ENCODE assay signal across 12 cellular contexts in genomic region chr1:212664409-212665199, GRCh38. TPM values are rescaled to one million over a fixed set of nuclear protein-coding genes. Genes with fewer than 3 reads are reported as not detected.
A peak's percentile ranks its signal among the peaks of the same experiment; 100 is the strongest.
DNase-seq lines count a peak whose midpoint lies in the region; ATAC-seq and TF ChIP-seq lines count a peak whose summit lies in the region.
"Had no signal": no experiment of that assay in that cellular context is flagged by ENCODE, and none has a peak within 500 bp of the region (broad histone marks: within the 10 kb centered on the region; RNA-seq: fewer than 3 reads in every experiment).

No MANE protein-coding gene starts in this region.

- H3K27ac Mint-ChIP-seq in activated T-helper 17 cell treated with anti-CD3 and anti-CD28 coated beads, Interleukin-2, amount 50 U/mL, for 72 hours = no peak overlapping the region
- H3K27ac Mint-ChIP-seq in neural crest cell (ENCODE audit: unreplicated experiment) = no peak overlapping the region

- H3K36me3 Mint-ChIP-seq in activated T-helper 17 cell treated with anti-CD3 and anti-CD28 coated beads, Interleukin-2, amount 50 U/mL, for 72 hours (ENCODE audit: low read depth) = no peaks in the 10 kb centered on the region
- no peaks in the 10 kb centered on the region for H3K36me3 Mint-ChIP-seq in neural crest cell (ENCODE audit: low read depth)

- H3K27me3 Mint-ChIP-seq in activated T-helper 17 cell treated with anti-CD3 and anti-CD28 coated beads, Interleukin-2, amount 50 U/mL, for 72 hours = no peaks in the 10 kb centered on the region
- H3K27me3 Mint-ChIP-seq in neural crest cell (ENCODE audit: low read depth) = peaks cover 9% of the 10 kb centered on the region

- TF ChIP-seq CTCF in neural crest cell (conservative IDR thresholded peaks at IDR 0.05) = no peak
- no peak for TF ChIP-seq CTCF in thyroid gland (IDR thresholded peaks at IDR 0.05)

- ATAC-seq in GM18907 (IDR thresholded peaks at IDR 0.05; ENCODE audit: unreplicated experiment) = peak; percentile 6
- ATAC-seq in activated T-helper 17 cell treated with anti-CD3 and anti-CD28 coated beads, Interleukin-2, amount 50 U/mL, for 72 hours (replicated peaks) = no peak

- no peaks in the 10 kb centered on the region for H3K9me3 ChIP-seq in thyroid gland
- H3K9me3 ChIP-seq: neutrophil, testis had no signal

- H3K4me3 Mint-ChIP-seq in activated T-helper 17 cell treated with anti-CD3 and anti-CD28 coated beads, Interleukin-2, amount 50 U/mL, for 72 hours = peak overlapping the region; percentile 77
- peak overlapping the region; percentile 35 for H3K4me3 Mint-ChIP-seq in neural crest cell

- TF ChIP-seq POLR2A in thyroid gland (IDR thresholded peaks at IDR 0.05) = no peak

- peaks cover 7% of the 10 kb centered on the region for H3K4me1 Mint-ChIP-seq in activated T-helper 17 cell treated with anti-CD3 and anti-CD28 coated beads, Interleukin-2, amount 50 U/mL, for 72 hours
- peaks cover 23% of the 10 kb centered on the region for H3K4me1 Mint-ChIP-seq in neural crest cell

- no peaks in the 10 kb centered on the region for H3K27me3 ChIP-seq in thyroid gland
- H3K27me3 ChIP-seq: neutrophil, testis had no signal

- no peak overlapping the region for H3K4me3 ChIP-seq in thyroid gland (replicated peaks in 1 of 3)

- no peaks in the 10 kb centered on the region for H3K9me3 Mint-ChIP-seq in activated T-helper 17 cell treated with anti-CD3 and anti-CD28 coated beads, Interleukin-2, amount 50 U/mL, for 72 hours
- H3K9me3 Mint-ChIP-seq in neural crest cell = peaks cover 3% of the 10 kb centered on the region
- H3K9me3 Mint-ChIP-seq: activated CD8-positive, alpha-beta T cell treated with anti-CD3 and anti-CD28 coated beads for 36 hours had no signal

- WGBS in thyroid gland, 2 donors = 67 to 73% methylated on average over 11 of the region's 11 CpGs

- DNase-seq in NCI-H82 (lab: John Stamatoyannopoulos, UW) = peak; percentile 33
- DNase-seq in NCI-H82 treated with DMSO at 0.1 percent for 48 hours (lab: John Stamatoyannopoulos, UW; ENCODE audit: unreplicated experiment) = no peak
- DNase-seq in neural crest cell (ENCODE audit: low read depth, low spot score) = no peak
- no peak for DNase-seq in NCI-H774 (lab: John Stamatoyannopoulos, UW)
- DNase-seq in NCI-H1694 treated with DMSO at 0.1 percent for 48 hours (lab: John Stamatoyannopoulos, UW) = no peak
- no peak for DNase-seq in thyroid gland
- DNase-seq: cerebellar nuclear complex had no signal

- H3K4me1 ChIP-seq in thyroid gland = peaks cover 0 to 11% of the 10 kb centered on the region in 2 donors

- no peak overlapping the region for H3K27ac ChIP-seq in thyroid gland

- no peaks in the 10 kb centered on the region for H3K36me3 ChIP-seq in thyroid gland
- H3K36me3 ChIP-seq: neutrophil had no signal

- intact Hi-C loops in thyroid gland (cut with DNase I) = loop anchor here (10.0 kb wide), 1 partner anchor 120 kb away; no protein-coding TSS in a partner anchor

RNA-seq across cellular contexts. Expression of gene BATF3, which starts 35.0 kb away (rescaled TPM):
- total RNA-seq in activated T-helper 17 cell treated with anti-CD3 and anti-CD28 coated beads, Interleukin-2, amount 50 U/mL, for 72 hours = 100 to 1,000 TPM in 1 of 2 donors, 10 to 100 TPM in 1; 97.3 to 129 TPM
- total RNA-seq in neural crest cell (not detected in 2 replicates), thyroid gland (1 to 10 TPM; 1.2 to 1.6 (median 1.2) TPM)

RNA-seq across cellular contexts. Expression of gene ATF3, which starts 56.0 kb away (rescaled TPM):
- 10 to 100 TPM; 26.7 to 35.6 TPM for total RNA-seq in activated T-helper 17 cell treated with anti-CD3 and anti-CD28 coated beads, Interleukin-2, amount 50 U/mL, for 72 hours
- total RNA-seq in neural crest cell (10.3 and 12.3 TPM in 2 replicates), thyroid gland (10 to 100 TPM in 3 of 4 donors, 1 to 10 TPM in 1; 9.2 to 21.2 (median 14.7) TPM)

Comparison
In these comparisons a context has a peak if more than half of its experiments do, and no peak if none do; other contexts are left out.
1. RNA of gene BATF3, which starts 35.0 kb away (total RNA-seq): 97.3 to 129 TPM in activated T-helper 17 cell treated with anti-CD3 and anti-CD28 coated beads, Interleukin-2, amount 50 U/mL, for 72 hours; 1.2 to 1.6 TPM in thyroid gland and not detected in neural crest cell; every median in the first group is over 10 times any median in the second.